ENCODE assay signal across 22 cellular contexts in the genomic region with DNA sequence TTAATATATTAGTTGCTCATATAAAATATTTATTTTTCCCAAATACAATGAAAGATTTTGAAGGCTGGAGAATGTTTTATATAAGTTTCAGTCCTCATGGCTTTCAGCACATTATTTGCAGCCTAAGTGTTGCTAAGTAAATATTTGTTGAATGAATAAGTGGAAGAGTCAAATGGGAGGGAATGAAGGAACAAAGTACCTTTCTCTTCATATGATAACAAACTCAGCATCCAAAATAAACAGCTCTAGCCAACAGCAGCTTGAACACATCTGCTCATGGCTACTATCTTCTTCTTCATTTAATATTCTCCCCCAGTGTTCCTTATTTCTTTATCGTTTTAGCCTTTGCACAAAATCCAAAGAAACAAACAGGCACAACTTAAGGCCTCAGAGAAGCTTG.
"Had no signal": no experiment of that assay in that cellular context is flagged by ENCODE, and none has a peak within 500 bp of the region (broad histone marks: within the 10 kb centered on the region; RNA-seq: fewer than 3 reads in every experiment).

No MANE protein-coding gene starts in this region.

- H3K9me3 Mint-ChIP-seq: activated CD4-positive, alpha-beta memory T cell treated with anti-CD3 and anti-CD28 coated beads, Interleukin-2, amount 10 ng/mL, durations not matched to agents 7 days and 5 days; activated CD4-positive, alpha-beta T cell treated with anti-CD3 and anti-CD28 coated beads, Interleukin-2, amount 10 ng/mL, durations not matched to agents 24 days and 14 days; neural crest cell had no signal

- H3K4me3 ChIP-seq: body of pancreas, lung, spleen, testis had no signal

- H3K27me3 Mint-ChIP-seq: activated CD4-positive, alpha-beta memory T cell treated with anti-CD3 and anti-CD28 coated beads, Interleukin-2, amount 10 ng/mL, durations not matched to agents 7 days and 5 days; activated CD4-positive, alpha-beta T cell treated with anti-CD3 and anti-CD28 coated beads, Interleukin-2, amount 10 ng/mL, durations not matched to agents 24 days and 14 days; activated CD8-positive, alpha-beta memory T cell treated with anti-CD3 and anti-CD28 coated beads, Interleukin-2, amount 10 ng/mL, durations not matched to agents 7 days and 5 days; activated naive CD8-positive, alpha-beta T cell treated with anti-CD3 and anti-CD28 coated beads, Interleukin-2, amount 50 U/mL, for 24 hours; naive thymus-derived CD4-positive, alpha-beta T cell had no signal

- ATAC-seq: activated CD4-positive, CD25-positive, alpha-beta regulatory T cell treated with anti-CD3 and anti-CD28 coated beads, Interleukin-2, amount 50 U/mL, for 24 hours; activated CD8-positive, alpha-beta memory T cell treated with anti-CD3 and anti-CD28 coated beads, Interleukin-2, amount 10 ng/mL, durations not matched to agents 7 days and 5 days; activated naive CD8-positive, alpha-beta T cell treated with anti-CD3 and anti-CD28 coated beads, Interleukin-2, amount 50 U/mL, for 24 hours; body of pancreas; foreskin keratinocyte; left colon; naive thymus-derived CD4-positive, alpha-beta T cell had no signal

- H3K36me3 Mint-ChIP-seq: activated CD8-positive, alpha-beta memory T cell treated with anti-CD3 and anti-CD28 coated beads, Interleukin-2, amount 10 ng/mL, durations not matched to agents 7 days and 5 days; naive thymus-derived CD4-positive, alpha-beta T cell had no signal

- FAIRE-seq: endometrium, keratinocyte had no signal

- DNase-seq: activated CD4-positive, alpha-beta memory T cell treated with anti-CD3 and anti-CD28 coated beads, Interleukin-2, amount 10 ng/mL, durations not matched to agents 7 days and 5 days; activated CD4-positive, alpha-beta T cell treated with anti-CD3 and anti-CD28 coated beads, Interleukin-2, amount 10 ng/mL, durations not matched to agents 24 days and 14 days; activated CD8-positive, alpha-beta memory T cell treated with anti-CD3 and anti-CD28 coated beads, Interleukin-2, amount 10 ng/mL, durations not matched to agents 7 days and 5 days; activated effector memory CD4-positive, alpha-beta T cell treated with anti-CD3 and anti-CD28 coated beads, Interleukin-2, amount 50 U/mL, for 16 hours; activated naive CD4-positive, alpha-beta T cell treated with anti-CD3 and anti-CD28 coated beads, Interleukin-2, amount 50 U/mL, for 16 hours; activated naive CD8-positive, alpha-beta T cell treated with anti-CD3 and anti-CD28 coated beads, Interleukin-2, amount 50 U/mL, for 24 hours; activated T-cell treated with anti-CD3 and anti-CD28 coated beads for 4 hours; body of pancreas; foreskin keratinocyte; left colon; naive thymus-derived CD4-positive, alpha-beta T cell; occipital lobe; spleen; stimulated activated CD4-positive, alpha-beta T cell treated with anti-CD3 and anti-CD28 coated beads, Interleukin-4, amount 100 ng/mL, for 1 hour; stimulated activated naive CD4-positive, alpha-beta T cell; testis; trophoblast cell had no signal

- H3K27ac Mint-ChIP-seq: activated CD4-positive, alpha-beta memory T cell treated with anti-CD3 and anti-CD28 coated beads, Interleukin-2, amount 10 ng/mL, durations not matched to agents 7 days and 5 days; activated CD4-positive, alpha-beta T cell treated with anti-CD3 and anti-CD28 coated beads, Interleukin-2, amount 10 ng/mL, durations not matched to agents 24 days and 14 days; activated CD8-positive, alpha-beta memory T cell treated with anti-CD3 and anti-CD28 coated beads, Interleukin-2, amount 10 ng/mL, durations not matched to agents 7 days and 5 days; activated naive CD8-positive, alpha-beta T cell treated with anti-CD3 and anti-CD28 coated beads, Interleukin-2, amount 50 U/mL, for 24 hours; naive thymus-derived CD4-positive, alpha-beta T cell had no signal

- H3K4me3 Mint-ChIP-seq: activated CD4-positive, alpha-beta memory T cell treated with anti-CD3 and anti-CD28 coated beads, Interleukin-2, amount 10 ng/mL, durations not matched to agents 7 days and 5 days; activated CD4-positive, alpha-beta T cell treated with anti-CD3 and anti-CD28 coated beads, Interleukin-2, amount 10 ng/mL, durations not matched to agents 24 days and 14 days; activated CD8-positive, alpha-beta memory T cell treated with anti-CD3 and anti-CD28 coated beads, Interleukin-2, amount 10 ng/mL, durations not matched to agents 7 days and 5 days; activated naive CD8-positive, alpha-beta T cell treated with anti-CD3 and anti-CD28 coated beads, Interleukin-2, amount 50 U/mL, for 24 hours; naive thymus-derived CD4-positive, alpha-beta T cell; neural crest cell had no signal

- H3K4me1 Mint-ChIP-seq: activated CD4-positive, alpha-beta memory T cell treated with anti-CD3 and anti-CD28 coated beads, Interleukin-2, amount 10 ng/mL, durations not matched to agents 7 days and 5 days; activated CD4-positive, alpha-beta T cell treated with anti-CD3 and anti-CD28 coated beads, Interleukin-2, amount 10 ng/mL, durations not matched to agents 24 days and 14 days; activated CD8-positive, alpha-beta memory T cell treated with anti-CD3 and anti-CD28 coated beads, Interleukin-2, amount 10 ng/mL, durations not matched to agents 7 days and 5 days; activated naive CD8-positive, alpha-beta T cell treated with anti-CD3 and anti-CD28 coated beads, Interleukin-2, amount 50 U/mL, for 24 hours; naive thymus-derived CD4-positive, alpha-beta T cell; neural crest cell had no signal
